28 cellular contexts compared by ENCODE assay signal in genomic region chr19:33606556-33606955, GRCh38. TPM values are rescaled to one million over a fixed set of nuclear protein-coding genes. Genes with fewer than 3 reads are reported as not detected.
DNase-seq lines count a peak whose midpoint lies in the region; ATAC-seq, FAIRE-seq and TF ChIP-seq lines count a peak whose summit lies in the region.
"Had no signal": no experiment of that assay in that cellular context is flagged by ENCODE, and none has a peak within 500 bp of the region (broad histone marks: within the 10 kb centered on the region; RNA-seq: fewer than 3 reads in every experiment).

No MANE protein-coding gene starts in this region.

- H3K4me3 Mint-ChIP-seq in H9 (no peak overlapping the region), neural progenitor cell (no peak overlapping the region)
- H3K4me3 Mint-ChIP-seq: CD8-positive, alpha-beta memory T cell; T-cell had no signal

- no peak overlapping the region for H4K91ac ChIP-seq in H9 (ENCODE audit: insufficient read length, low read depth, low read length)

- no peak overlapping the region for H2BK15ac ChIP-seq in H9 (ENCODE audit: low read depth, low read length)

- WGBS in H9 (ENCODE audit: extremely low coverage, insufficient read length, low lambda C conversion rate) = no CpG with 5 or more reads among the region's 4 CpGs

- no peak for DNase-seq in H9
- peak; percentile 40 for DNase-seq in NCI-H524 treated with DMSO at 0.1 percent for 48 hours (lab: John Stamatoyannopoulos, UW)
- no peak for DNase-seq in neural progenitor cell (ENCODE audit: low spot score)
- no peak for DNase-seq in upper lobe of right lung
- no peak for DNase-seq in omental fat pad (ENCODE audit: low spot score)
- DNase-seq in RCC 7860 (ENCODE audit: low spot score) = no peak
- DNase-seq: CD8-positive, alpha-beta memory T cell; DMS153; DND-41; H7; Karpas-422; NCI-H1105; NCI-H1436 treated with DMSO at 0.1 percent for 48 hours; NCI-H2029; NCI-H2227 treated with DMSO at 0.1 percent for 48 hours; NCI-H510A; NCI-H748 treated with DMSO at 0.1 percent for 48 hours; PC-3; T-cell had no signal

- peaks cover 17% of the 10 kb centered on the region for H3K4me1 ChIP-seq in BLaER1
- H3K4me1 ChIP-seq in H9 (ENCODE audit: insufficient read depth, low read length) = peaks cover 7% of the 10 kb centered on the region; the same call in 1 of the 2 replicates
- H3K4me1 ChIP-seq in neural progenitor cell = no peaks in the 10 kb centered on the region
- H3K4me1 ChIP-seq in upper lobe of right lung = no peaks in the 10 kb centered on the region
- H3K4me1 ChIP-seq: SJSA1 had no signal

- H3K27ac Mint-ChIP-seq in H9 (no peak overlapping the region), neural progenitor cell (no peak overlapping the region)
- H3K27ac Mint-ChIP-seq: CD8-positive, alpha-beta memory T cell; T-cell had no signal

- no peak overlapping the region for H3K4ac ChIP-seq in H9 (ENCODE audit: low read depth, low read length)

- H2BK12ac ChIP-seq in H9 (ENCODE audit: insufficient read length, low read depth, low read length) = no peak overlapping the region

- no peak overlapping the region for H3T11ph ChIP-seq in H9 (ENCODE audit: low read length)

- H3K27me3 Mint-ChIP-seq in H9 (ENCODE audit: low read depth) = peaks cover 10% of the 10 kb centered on the region
- H3K27me3 Mint-ChIP-seq in neural progenitor cell (ENCODE audit: insufficient read depth, low read depth) = peaks cover 10% of the 10 kb centered on the region

- no peak overlapping the region for H2AK5ac ChIP-seq in H9 (ENCODE audit: insufficient read length, low read length)

- ATAC-seq in upper lobe of right lung (no peak), omental fat pad (ENCODE audit: low FRiP score) (no peak)
- ATAC-seq: HepG2, PC-3, Right ventricle myocardium inferior, T-cell had no signal

- H2BK5ac ChIP-seq in H9 (ENCODE audit: insufficient read length, low read length) = no peak overlapping the region

- H3K27ac ChIP-seq in BLaER1 (no peak overlapping the region), H9 (ENCODE audit: insufficient read length, low read depth, low read length) (no peak overlapping the region), neural progenitor cell (no peak overlapping the region), upper lobe of right lung (no peak overlapping the region)
- H3K27ac ChIP-seq: C4-2B, SJSA1 had no signal

- no peaks in the 10 kb centered on the region for H3K79me2 ChIP-seq in H9 (ENCODE audit: insufficient read depth, low read length)
- H3K79me2 ChIP-seq in neural progenitor cell (ENCODE audit: low read depth) = no peaks in the 10 kb centered on the region

- H3K4me1 Mint-ChIP-seq in H9 (peaks cover 14 to 23% of the 10 kb centered on the region in 2 experiments), neural progenitor cell (no peaks in the 10 kb centered on the region)
- H3K4me1 Mint-ChIP-seq: CD8-positive, alpha-beta memory T cell; T-cell had no signal

- no peaks in the 10 kb centered on the region for H4K20me1 ChIP-seq in BLaER1
- no peaks in the 10 kb centered on the region for H4K20me1 ChIP-seq in H9 (ENCODE audit: control insufficient read depth, insufficient read depth, insufficient read length)
- H4K20me1 ChIP-seq in neural progenitor cell (ENCODE audit: low read depth) = no peaks in the 10 kb centered on the region

- no peaks in the 10 kb centered on the region for H3K23me2 ChIP-seq in H9 (ENCODE audit: insufficient read length, low read depth, low read length, poor library complexity, severe bottlenecking)

- no peak overlapping the region for H2BK120ac ChIP-seq in H9 (ENCODE audit: low read depth, low read length, poor library complexity, severe bottlenecking)

- no peak overlapping the region for H4K5ac ChIP-seq in H9 (ENCODE audit: insufficient read length, low read depth, low read length)

- H3K9me3 Mint-ChIP-seq in H9 (peaks cover 27 to 28% of the 10 kb centered on the region in 2 experiments), neural progenitor cell (peaks cover 8% of the 10 kb centered on the region)

- H3K56ac ChIP-seq in H9 (ENCODE audit: insufficient read length, low read depth, low read length) = no peak overlapping the region

- no peak overlapping the region for H3K14ac ChIP-seq in H9 (ENCODE audit: insufficient read depth, low read length)

- H3K9ac ChIP-seq in BLaER1 = no peak overlapping the region
- no peak overlapping the region for H3K9ac ChIP-seq in H9 (ENCODE audit: extremely low read depth, insufficient read length, low read length)
- no peak overlapping the region for H3K9ac ChIP-seq in neural progenitor cell

- H3K36me3 ChIP-seq in BLaER1 (no peaks in the 10 kb centered on the region), neural progenitor cell (no peaks in the 10 kb centered on the region), upper lobe of right lung (no peaks in the 10 kb centered on the region)
- H3K36me3 ChIP-seq: SJSA1 had no signal

- no peaks in the 10 kb centered on the region for H3F3A ChIP-seq in neural progenitor cell (ENCODE audit: low read depth)

- no peak overlapping the region for H3K23ac ChIP-seq in H9 (ENCODE audit: insufficient read length, low read depth, low read length)

- peak overlapping the region; percentile 63 for H3K4me2 ChIP-seq in BLaER1
- no peak overlapping the region for H3K4me2 ChIP-seq in H9 (ENCODE audit: insufficient read depth, insufficient read length, low read length)
- H3K4me2 ChIP-seq in neural progenitor cell = no peak overlapping the region

- H3K27me3 ChIP-seq in BLaER1 (no peaks in the 10 kb centered on the region), H9 (ENCODE audit: insufficient read depth, low read length) (no peaks in the 10 kb centered on the region), neural progenitor cell (no peaks in the 10 kb centered on the region), upper lobe of right lung (no peaks in the 10 kb centered on the region)
- H3K27me3 ChIP-seq: SJSA1 had no signal

- TF ChIP-seq CTCF in H9 (conservative IDR thresholded peaks at IDR 0.05) = no peak
- TF ChIP-seq CTCF in neural progenitor cell (IDR thresholded peaks at IDR 0.05) = no peak
- TF ChIP-seq CTCF in upper lobe of right lung (IDR thresholded peaks at IDR 0.05) = no peak
- TF ChIP-seq CTCF in omental fat pad (IDR thresholded peaks at IDR 0.05) = no peak

- H3K36me3 Mint-ChIP-seq in H9 (ENCODE audit: insufficient read depth in 1 of 3, low read depth in 3 of 3) = peaks cover 2 to 11% (median 3%) of the 10 kb centered on the region in 3 experiments; a peak in 6 of 7 replicates
- H3K36me3 Mint-ChIP-seq in neural progenitor cell = no peaks in the 10 kb centered on the region
- H3K36me3 Mint-ChIP-seq: T-cell had no signal

- H2AFZ ChIP-seq in H9 (ENCODE audit: low read length) (peak overlapping the region; percentile 74), neural progenitor cell (replicated peaks) (peak overlapping the region; percentile 64)

- no peak overlapping the region; the same call in 1 of the 2 replicates for H3K4me3 ChIP-seq in BLaER1
- no peak overlapping the region for H3K4me3 ChIP-seq in neural progenitor cell
- no peak overlapping the region for H3K4me3 ChIP-seq in upper lobe of right lung
- H3K4me3 ChIP-seq: SJSA1 had no signal

- intact Hi-C loops in upper lobe of right lung (cut with DNase I) = no loop called here

- no peaks in the 10 kb centered on the region for H3K79me1 ChIP-seq in H9 (ENCODE audit: insufficient read depth, low read depth, low read length, poor library complexity, severe bottlenecking)

- no peak overlapping the region for H4K8ac ChIP-seq in H9 (replicated peaks; ENCODE audit: insufficient read length, low read depth, low read length)

- peaks cover 31% of the 10 kb centered on the region for H3K9me3 ChIP-seq in BLaER1
- H3K9me3 ChIP-seq in H9 (ENCODE audit: control insufficient read depth, low read depth, low read length) = no peaks in the 10 kb centered on the region
- peaks cover 13% of the 10 kb centered on the region for H3K9me3 ChIP-seq in neural progenitor cell (ENCODE audit: low read depth)
- H3K9me3 ChIP-seq in upper lobe of right lung = peaks cover 6% of the 10 kb centered on the region

- FAIRE-seq in RCC 7860 (lab: Jason Lieb, UNC) = no peak
- FAIRE-seq: GM19239, HepG2 had no signal

- H2BK20ac ChIP-seq in H9 (ENCODE audit: low read depth, low read length, poor library complexity, severe bottlenecking) = peak overlapping the region; percentile 30

- no peak overlapping the region for H3K18ac ChIP-seq in H9 (ENCODE audit: insufficient read length, low read depth, low read length)

RNA-seq across cellular contexts. Expression of gene CHST8, which starts 15.2 kb away (rescaled TPM):
- total RNA-seq in H9 (2021) (4.9 and 5.1 TPM in 2 replicates), neural progenitor cell (ENCODE audit: low replicate concordance) (0.92 and 3.2 TPM in 2 replicates), upper lobe of right lung (0.64 TPM), omental fat pad (1 to 10 TPM in 3 of 4 donors, not detected in 1; 1.3 to 4.8 (median 1.4) TPM)
- total RNA-seq: A172; CD8-positive, alpha-beta memory T cell; HepG2; HT1080; RPMI7951; SJSA1; T-cell had no signal
